ENCODE assay signal across 1 cellular context in the genomic region with DNA sequence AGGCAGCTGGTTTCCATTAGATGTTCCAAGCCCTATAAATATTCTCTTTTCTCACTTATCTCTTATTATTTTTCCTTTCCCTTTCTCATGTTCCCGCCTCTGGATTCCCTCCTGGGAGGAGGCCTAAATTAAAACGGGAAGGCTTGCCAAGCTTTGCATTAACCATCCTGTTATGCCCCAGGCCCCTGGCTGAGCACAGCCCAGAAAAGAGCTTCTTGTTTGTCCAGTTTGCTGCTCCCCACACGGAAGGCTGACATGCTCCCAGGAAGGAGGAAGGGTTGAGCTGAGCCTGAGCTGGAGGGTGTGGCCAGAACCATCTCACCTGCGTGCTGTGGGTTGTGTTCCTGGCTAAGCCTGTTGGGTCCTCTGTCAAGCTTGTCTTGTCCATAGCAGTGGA.
TF ChIP-seq lines count a peak whose summit lies in the region.

No MANE protein-coding gene starts in this region.

TF ChIP-seq in GM23338, 12 proteins besides CTCF, POLR2A, EP300 and RAD21 (continued from another document):
- TF ChIP-seq, protein P1, sequence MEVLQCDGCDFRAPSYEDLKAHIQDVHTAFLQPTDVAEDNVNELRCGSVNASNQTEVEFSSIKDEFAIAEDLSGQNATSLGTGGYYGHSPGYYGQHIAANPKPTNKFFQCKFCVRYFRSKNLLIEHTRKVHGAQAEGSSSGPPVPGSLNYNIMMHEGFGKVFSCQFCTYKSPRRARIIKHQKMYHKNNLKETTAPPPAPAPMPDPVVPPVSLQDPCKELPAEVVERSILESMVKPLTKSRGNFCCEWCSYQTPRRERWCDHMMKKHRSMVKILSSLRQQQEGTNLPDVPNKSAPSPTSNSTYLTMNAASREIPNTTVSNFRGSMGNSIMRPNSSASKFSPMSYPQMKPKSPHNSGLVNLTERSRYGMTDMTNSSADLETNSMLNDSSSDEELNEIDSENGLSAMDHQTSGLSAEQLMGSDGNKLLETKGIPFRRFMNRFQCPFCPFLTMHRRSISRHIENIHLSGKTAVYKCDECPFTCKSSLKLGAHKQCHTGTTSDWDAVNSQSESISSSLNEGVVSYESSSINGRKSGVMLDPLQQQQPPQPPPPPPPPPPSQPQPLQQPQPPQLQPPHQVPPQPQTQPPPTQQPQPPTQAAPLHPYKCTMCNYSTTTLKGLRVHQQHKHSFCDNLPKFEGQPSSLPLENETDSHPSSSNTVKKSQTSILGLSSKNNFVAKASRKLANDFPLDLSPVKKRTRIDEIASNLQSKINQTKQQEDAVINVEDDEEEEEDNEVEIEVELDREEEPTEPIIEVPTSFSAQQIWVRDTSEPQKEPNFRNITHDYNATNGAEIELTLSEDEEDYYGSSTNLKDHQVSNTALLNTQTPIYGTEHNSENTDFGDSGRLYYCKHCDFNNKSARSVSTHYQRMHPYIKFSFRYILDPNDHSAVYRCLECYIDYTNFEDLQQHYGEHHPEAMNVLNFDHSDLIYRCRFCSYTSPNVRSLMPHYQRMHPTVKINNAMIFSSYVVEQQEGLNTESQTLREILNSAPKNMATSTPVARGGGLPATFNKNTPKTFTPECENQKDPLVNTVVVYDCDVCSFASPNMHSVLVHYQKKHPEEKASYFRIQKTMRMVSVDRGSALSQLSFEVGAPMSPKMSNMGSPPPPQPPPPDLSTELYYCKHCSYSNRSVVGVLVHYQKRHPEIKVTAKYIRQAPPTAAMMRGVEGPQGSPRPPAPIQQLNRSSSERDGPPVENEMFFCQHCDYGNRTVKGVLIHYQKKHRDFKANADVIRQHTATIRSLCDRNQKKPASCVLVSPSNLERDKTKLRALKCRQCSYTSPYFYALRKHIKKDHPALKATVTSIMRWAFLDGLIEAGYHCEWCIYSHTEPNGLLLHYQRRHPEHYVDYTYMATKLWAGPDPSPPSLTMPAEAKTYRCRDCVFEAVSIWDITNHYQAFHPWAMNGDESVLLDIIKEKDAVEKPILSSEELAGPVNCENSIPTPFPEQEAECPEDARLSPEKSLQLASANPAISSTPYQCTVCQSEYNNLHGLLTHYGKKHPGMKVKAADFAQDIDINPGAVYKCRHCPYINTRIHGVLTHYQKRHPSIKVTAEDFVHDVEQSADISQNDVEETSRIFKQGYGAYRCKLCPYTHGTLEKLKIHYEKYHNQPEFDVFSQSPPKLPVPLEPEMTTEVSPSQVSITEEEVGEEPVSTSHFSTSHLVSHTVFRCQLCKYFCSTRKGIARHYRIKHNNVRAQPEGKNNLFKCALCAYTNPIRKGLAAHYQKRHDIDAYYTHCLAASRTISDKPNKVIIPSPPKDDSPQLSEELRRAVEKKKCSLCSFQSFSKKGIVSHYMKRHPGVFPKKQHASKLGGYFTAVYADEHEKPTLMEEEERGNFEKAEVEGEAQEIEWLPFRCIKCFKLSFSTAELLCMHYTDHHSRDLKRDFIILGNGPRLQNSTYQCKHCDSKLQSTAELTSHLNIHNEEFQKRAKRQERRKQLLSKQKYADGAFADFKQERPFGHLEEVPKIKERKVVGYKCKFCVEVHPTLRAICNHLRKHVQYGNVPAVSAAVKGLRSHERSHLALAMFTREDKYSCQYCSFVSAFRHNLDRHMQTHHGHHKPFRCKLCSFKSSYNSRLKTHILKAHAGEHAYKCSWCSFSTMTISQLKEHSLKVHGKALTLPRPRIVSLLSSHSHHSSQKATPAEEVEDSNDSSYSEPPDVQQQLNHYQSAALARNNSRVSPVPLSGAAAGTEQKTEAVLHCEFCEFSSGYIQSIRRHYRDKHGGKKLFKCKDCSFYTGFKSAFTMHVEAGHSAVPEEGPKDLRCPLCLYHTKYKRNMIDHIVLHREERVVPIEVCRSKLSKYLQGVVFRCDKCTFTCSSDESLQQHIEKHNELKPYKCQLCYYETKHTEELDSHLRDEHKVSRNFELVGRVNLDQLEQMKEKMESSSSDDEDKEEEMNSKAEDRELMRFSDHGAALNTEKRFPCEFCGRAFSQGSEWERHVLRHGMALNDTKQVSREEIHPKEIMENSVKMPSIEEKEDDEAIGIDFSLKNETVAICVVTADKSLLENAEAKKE (CRISPR knock-in tag; IDR thresholded peaks at IDR 0.05): no peak
- TF ChIP-seq JUNB (IDR thresholded peaks at IDR 0.05; ENCODE audit: unreplicated experiment) (no peak), REST (IDR thresholded peaks at IDR 0.05; ENCODE audit: unreplicated experiment) (no peak), CREB1 (CRISPR knock-in tag; IDR thresholded peaks at IDR 0.05; ENCODE audit: low read depth) (no peak), STAT1 (IDR thresholded peaks at IDR 0.05; ENCODE audit: unreplicated experiment) (no peak), POLR2AphosphoS5 (IDR thresholded peaks at IDR 0.05; ENCODE audit: low read depth) (no peak), ETS1 (IDR thresholded peaks at IDR 0.05) (no peak), EZH2phosphoT487 (IDR thresholded peaks at IDR 0.05; ENCODE audit: unreplicated experiment) (no peak), ZNF114 (CRISPR knock-in tag; IDR thresholded peaks at IDR 0.05) (no peak), NANOG (IDR thresholded peaks at IDR 0.05; ENCODE audit: borderline replicate concordance) (no peak)
TF ChIP-seq in GM23338: peak in this region for 0.
